ENCODE assay signal across 20 cellular contexts in genomic region chr2:73888388-73888787, GRCh38. TPM values are rescaled to one million over a fixed set of nuclear protein-coding genes. Genes with fewer than 3 reads are reported as not detected.
DNase-seq lines count a peak whose midpoint lies in the region; ATAC-seq and TF ChIP-seq lines count a peak whose summit lies in the region.
"Had no signal": no experiment of that assay in that cellular context is flagged by ENCODE, and none has a peak within 500 bp of the region (broad histone marks: within the 10 kb centered on the region; RNA-seq: fewer than 3 reads in every experiment).

No MANE protein-coding gene starts in this region.

- H3K36me3 Mint-ChIP-seq in activated T-cell treated with anti-CD3 and anti-CD28 coated beads, Interleukin-2, amount 50 U/mL, for 72 hours (ENCODE audit: insufficient read depth in 2 of 2), result no peaks in the 10 kb centered on the region
- H3K36me3 Mint-ChIP-seq in activated T-helper 2 cell treated with anti-CD3 and anti-CD28 coated beads, Interferon-gamma antibody, Interleukin-2, Interleukin-4, amounts not matched to agents 10 μg/mL and 5 μg/mL and 100 μg/mL, durations not matched to agents 14 hours and 24 hours and 36 hours (ENCODE audit: low read depth), result peaks cover 2% of the 10 kb centered on the region
- H3K36me3 Mint-ChIP-seq: CD14-positive monocyte had no signal

- no peak overlapping the region for H3K4me3 ChIP-seq in tibial artery

- peak overlapping the region; percentile 5 to 91 for H3K27ac ChIP-seq in tibial artery

- CTCF ChIA-PET in HEK293T (lab: Yijun Ruan, JAX), result no interaction called here

- H3K36me3 ChIP-seq in tibial artery, result no peaks in the 10 kb centered on the region

- TF ChIP-seq CTCF in tibial artery (IDR thresholded peaks at IDR 0.05), result no peak

- peaks cover 0 to 2% of the 10 kb centered on the region in 2 donors for H3K9me3 Mint-ChIP-seq in activated T-cell treated with anti-CD3 and anti-CD28 coated beads, Interleukin-2, amount 50 U/mL, for 72 hours
- peaks cover 11% of the 10 kb centered on the region for H3K9me3 Mint-ChIP-seq in activated T-helper 2 cell treated with anti-CD3 and anti-CD28 coated beads, Interferon-gamma antibody, Interleukin-2, Interleukin-4, amounts not matched to agents 10 μg/mL and 5 μg/mL and 100 μg/mL, durations not matched to agents 14 hours and 24 hours and 36 hours

- H3K4me1 Mint-ChIP-seq in activated T-cell treated with anti-CD3 and anti-CD28 coated beads, Interleukin-2, amount 50 U/mL, for 72 hours (ENCODE audit: low read depth), result peaks cover 31% of the 10 kb centered on the region
- peaks cover 22% of the 10 kb centered on the region for H3K4me1 Mint-ChIP-seq in activated T-helper 2 cell treated with anti-CD3 and anti-CD28 coated beads, Interferon-gamma antibody, Interleukin-2, Interleukin-4, amounts not matched to agents 10 μg/mL and 5 μg/mL and 100 μg/mL, durations not matched to agents 14 hours and 24 hours and 36 hours (ENCODE audit: low read depth)
- H3K4me1 Mint-ChIP-seq: CD14-positive monocyte had no signal

- no peak overlapping the region for H3K4me3 Mint-ChIP-seq in activated T-cell treated with anti-CD3 and anti-CD28 coated beads, Interleukin-2, amount 50 U/mL, for 72 hours
- no peak overlapping the region for H3K4me3 Mint-ChIP-seq in activated T-helper 2 cell treated with anti-CD3 and anti-CD28 coated beads, Interferon-gamma antibody, Interleukin-2, Interleukin-4, amounts not matched to agents 10 μg/mL and 5 μg/mL and 100 μg/mL, durations not matched to agents 14 hours and 24 hours and 36 hours (ENCODE audit: low read depth)

- no peak for ATAC-seq in activated T-cell treated with anti-CD3 and anti-CD28 coated beads, Interleukin-2, amount 50 U/mL, for 72 hours (replicated peaks in 1 of 2)
- ATAC-seq in GM19351 (IDR thresholded peaks at IDR 0.05; ENCODE audit: unreplicated experiment) (no peak), left cardiac atrium (no peak)

- no peak for DNase-seq in activated T-cell treated with anti-CD3 and anti-CD28 coated beads, Interleukin-2, amount 50 U/mL, for 72 hours
- no peak for DNase-seq in activated T-cell treated with anti-CD3 and anti-CD28 coated beads for 4 hours
- no peak for DNase-seq in HEK293T (ENCODE audit: extremely low spot score)
- DNase-seq in activated T-helper 2 cell treated with anti-CD3 and anti-CD28 coated beads, Interferon-gamma antibody, Interleukin-2, Interleukin-4, amounts not matched to agents 10 μg/mL and 5 μg/mL and 100 μg/mL, durations not matched to agents 14 hours and 24 hours and 36 hours (ENCODE audit: low spot score), result no peak
- no peak for DNase-seq in tibial artery
- DNase-seq in D341Med (ENCODE audit: low spot score), result no peak
- DNase-seq in left cardiac atrium, result no peak
- DNase-seq: ACHN; AML-193; Caco-2; H7; MV-4-11; NCI-H1417; NCI-H1930; NCI-H69; NK-92 treated with Interleukin-12 subunit alpha and Interleukin-12 subunit beta, amount 100 ng/mL, for 24 hours; OCI-M1; RPMI8226 had no signal

- intact Hi-C loops in activated T-helper 2 cell treated with anti-CD3 and anti-CD28 coated beads, Interferon-gamma antibody, Interleukin-2, Interleukin-4, amounts not matched to agents 10 μg/mL and 5 μg/mL and 100 μg/mL, durations not matched to agents 14 hours and 24 hours and 36 hours (cut with micrococcal nuclease), result loop anchor here (5.0 kb wide), 1 partner anchor 39 kb away; the partner anchor contains the start of gene DGUOK
- intact Hi-C loops in tibial artery (cut with DNase I; ENCODE audit: low total_unique reads), result no loop called here
- intact Hi-C loops in left cardiac atrium (cut with DNase I), result no loop called here

- no peaks in the 10 kb centered on the region for H3K9me3 ChIP-seq in tibial artery
- H3K9me3 ChIP-seq: Caco-2 had no signal

- peaks cover 0 to 31% (median 10%) of the 10 kb centered on the region in 4 donors for H3K4me1 ChIP-seq in tibial artery
- H3K4me1 ChIP-seq: Caco-2 had no signal

- no peaks in the 10 kb centered on the region for H3K27me3 ChIP-seq in tibial artery

- H3K27ac Mint-ChIP-seq in activated T-cell treated with anti-CD3 and anti-CD28 coated beads, Interleukin-2, amount 50 U/mL, for 72 hours, result peak overlapping the region; percentile 72
- peak overlapping the region; percentile 22 for H3K27ac Mint-ChIP-seq in activated T-helper 2 cell treated with anti-CD3 and anti-CD28 coated beads, Interferon-gamma antibody, Interleukin-2, Interleukin-4, amounts not matched to agents 10 μg/mL and 5 μg/mL and 100 μg/mL, durations not matched to agents 14 hours and 24 hours and 36 hours

- POLR2A ChIA-PET in HEK293T (lab: Yijun Ruan, JAX), result no interaction called here

- no peaks in the 10 kb centered on the region for H3K27me3 Mint-ChIP-seq in activated T-cell treated with anti-CD3 and anti-CD28 coated beads, Interleukin-2, amount 50 U/mL, for 72 hours (ENCODE audit: low read depth)
- H3K27me3 Mint-ChIP-seq in activated T-helper 2 cell treated with anti-CD3 and anti-CD28 coated beads, Interferon-gamma antibody, Interleukin-2, Interleukin-4, amounts not matched to agents 10 μg/mL and 5 μg/mL and 100 μg/mL, durations not matched to agents 14 hours and 24 hours and 36 hours (ENCODE audit: low read depth), result no peaks in the 10 kb centered on the region

TF ChIP-seq in HEK293T, 16 proteins besides CTCF, POLR2A, EP300 and RAD21:
- TF ChIP-seq FOXK2 (IDR thresholded peaks at IDR 0.05) (no peak), LEF1 (IDR thresholded peaks at IDR 0.05; ENCODE audit: borderline replicate concordance) (no peak), FOXA1 (IDR thresholded peaks at IDR 0.05) (no peak), ZNF384 (IDR thresholded peaks at IDR 0.05) (0 out of 2 replicates have a peak, but pooled peaks have one; percentile 5), L3MBTL2 (conservative IDR thresholded peaks at IDR 0.05) (no peak), TARDBP (IDR thresholded peaks at IDR 0.05) (no peak)

RNA-seq across cellular contexts. Expression of gene ACTG2, which starts 4.4 kb away (rescaled TPM):
- under 1 TPM in 1 of 2 donors, not detected in 1; 0.22 TPM for total RNA-seq in activated T-cell treated with anti-CD3 and anti-CD28 coated beads, Interleukin-2, amount 50 U/mL, for 72 hours
- total RNA-seq in activated T-helper 2 cell treated with anti-CD3 and anti-CD28 coated beads, Interferon-gamma antibody, Interleukin-2, Interleukin-4, amounts not matched to agents 10 μg/mL and 5 μg/mL and 100 μg/mL, durations not matched to agents 14 hours and 24 hours and 36 hours, result 0.14 and 0.21 TPM in 2 replicates
- 10 to 100 TPM; 12.1 to 13.5 TPM for total RNA-seq in left cardiac atrium

RNA-seq across cellular contexts. Expression of gene DGUOK, which starts 38.3 kb away (rescaled TPM):
- 100 to 1,000 TPM; 110 to 119 TPM for total RNA-seq in activated T-cell treated with anti-CD3 and anti-CD28 coated beads, Interleukin-2, amount 50 U/mL, for 72 hours
- 86.8 and 90.9 TPM in 2 replicates for total RNA-seq in activated T-helper 2 cell treated with anti-CD3 and anti-CD28 coated beads, Interferon-gamma antibody, Interleukin-2, Interleukin-4, amounts not matched to agents 10 μg/mL and 5 μg/mL and 100 μg/mL, durations not matched to agents 14 hours and 24 hours and 36 hours
- total RNA-seq in left cardiac atrium, result 10 to 100 TPM; 25.2 to 33.7 TPM

RNA-seq across cellular contexts. Expression of gene STAMBP, which starts 59.6 kb away (rescaled TPM):
- 100 to 1,000 TPM; 101 to 107 TPM for total RNA-seq in activated T-cell treated with anti-CD3 and anti-CD28 coated beads, Interleukin-2, amount 50 U/mL, for 72 hours
- total RNA-seq in activated T-helper 2 cell treated with anti-CD3 and anti-CD28 coated beads, Interferon-gamma antibody, Interleukin-2, Interleukin-4, amounts not matched to agents 10 μg/mL and 5 μg/mL and 100 μg/mL, durations not matched to agents 14 hours and 24 hours and 36 hours, result 54.3 and 63.4 TPM in 2 replicates
- 10 to 100 TPM; 31.1 to 33.5 TPM for total RNA-seq in left cardiac atrium

Comparison
In these comparisons a context has a peak if more than half of its experiments do, and no peak if none do; other contexts are left out.
1. RNA of gene ACTG2, which starts 4.4 kb away (total RNA-seq): 12.1 to 13.5 TPM in left cardiac atrium; 0.22 TPM in activated T-cell treated with anti-CD3 and anti-CD28 coated beads, Interleukin-2, amount 50 U/mL, for 72 hours and 0.14 to 0.21 TPM in activated T-helper 2 cell treated with anti-CD3 and anti-CD28 coated beads, Interferon-gamma antibody, Interleukin-2, Interleukin-4, amounts not matched to agents 10 μg/mL and 5 μg/mL and 100 μg/mL, durations not matched to agents 14 hours and 24 hours and 36 hours; every median in the first group is over 10 times any median in the second.